ENCODE assay signal across 15 cellular contexts in the genomic region with DNA sequence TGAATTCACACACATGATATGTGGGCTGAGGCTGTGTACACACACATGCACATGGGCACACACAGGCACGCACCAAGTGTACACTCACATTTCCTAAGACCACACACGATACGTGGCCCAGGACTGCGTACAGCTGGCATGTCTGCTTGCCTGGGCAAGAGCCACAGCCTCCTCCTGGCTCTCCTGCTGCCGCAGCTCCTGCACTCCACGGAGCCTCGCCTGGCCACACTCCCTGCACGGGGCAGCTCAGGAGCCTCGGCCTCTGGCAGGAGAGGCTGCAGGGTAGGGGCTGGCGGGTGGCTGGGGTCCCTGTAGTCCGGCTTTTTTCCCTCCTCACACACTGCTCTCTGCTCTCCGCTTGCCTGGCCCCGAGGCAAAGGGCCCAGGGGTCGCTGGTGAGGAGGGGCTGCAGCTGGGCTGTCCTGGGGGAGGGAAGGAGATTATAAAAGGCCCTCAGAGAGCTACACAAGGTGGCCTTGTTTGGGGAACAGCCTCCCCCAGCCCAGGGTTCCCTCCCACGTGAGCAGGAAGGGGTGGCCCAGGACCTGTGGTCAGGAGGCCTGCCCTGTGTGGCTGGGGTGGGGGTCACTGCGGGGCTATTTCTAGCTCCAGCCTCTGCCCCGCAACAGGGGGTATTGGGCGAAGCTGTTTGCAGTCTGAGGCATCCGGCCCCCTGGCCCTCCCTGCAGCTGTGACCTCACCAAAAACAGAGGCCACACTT.
A peak's percentile ranks its signal among the peaks of the same experiment; 100 is the strongest.
DNase-seq lines count a peak whose midpoint lies in the region; ATAC-seq, FAIRE-seq and TF ChIP-seq lines count a peak whose summit lies in the region.
"Had no signal": no experiment of that assay in that cellular context is flagged by ENCODE, and none has a peak within 500 bp of the region (broad histone marks: within the 10 kb centered on the region; RNA-seq: fewer than 3 reads in every experiment).

No MANE protein-coding gene starts in this region.

- H2AFZ ChIP-seq in hepatocyte: no peak overlapping the region

- no peaks in the 10 kb centered on the region for H3K9me3 Mint-ChIP-seq in CD4-positive, alpha-beta T cell

- no peak for FAIRE-seq in D721Med (lab: Jason Lieb, UNC)

- no peaks in the 10 kb centered on the region for H4K20me1 ChIP-seq in hepatocyte (ENCODE audit: insufficient read depth, poor library complexity, severe bottlenecking)

- no peak for TF ChIP-seq CTCF in spleen (IDR thresholded peaks at IDR 0.05 in 8 of 11, conservative IDR thresholded peaks at IDR 0.05 in 3 of 11)
- TF ChIP-seq CTCF in CD4-positive, alpha-beta T cell (IDR thresholded peaks at IDR 0.05): no peak
- TF ChIP-seq CTCF in D721Med (IDR thresholded peaks at IDR 0.05; ENCODE audit: insufficient read depth, missing control alignments): no peak
- TF ChIP-seq CTCF in hepatocyte (IDR thresholded peaks at IDR 0.05; ENCODE audit: poor library complexity): no peak

- peaks cover 13% of the 10 kb centered on the region for H3K4me1 Mint-ChIP-seq in CD4-positive, alpha-beta T cell (ENCODE audit: low read depth)

- no peaks in the 10 kb centered on the region for H3K4me1 ChIP-seq in spleen
- no peaks in the 10 kb centered on the region for H3K4me1 ChIP-seq in hepatocyte (ENCODE audit: insufficient read depth)

- no peak overlapping the region for H3K4me3 Mint-ChIP-seq in CD4-positive, alpha-beta T cell
- H3K4me3 Mint-ChIP-seq: CD8-positive, alpha-beta memory T cell; central memory CD8-positive, alpha-beta T cell; naive B cell had no signal

- DNase-seq in MV-4-11 (lab: John Stamatoyannopoulos, UW): peak; percentile 38
- DNase-seq in anterior cingulate cortex (lab: John Stamatoyannopoulos, UW): peak in 53 of 58 donors; percentile 49 to 93 (median 79)
- DNase-seq in inferior parietal cortex (ENCODE audit: extremely low spot score): peak; percentile 63
- DNase-seq in spleen: peak; percentile 65
- no peak for DNase-seq in CD4-positive, alpha-beta T cell
- DNase-seq in D721Med (ENCODE audit: insufficient read length, low spot score): no peak
- no peak for DNase-seq in hepatocyte (ENCODE audit: low spot score)
- DNase-seq: CD8-positive, alpha-beta memory T cell; MG63; naive B cell; T-helper 1 cell had no signal

- no peaks in the 10 kb centered on the region for H3K9me2 ChIP-seq in hepatocyte (replicated peaks; ENCODE audit: insufficient read depth)

- WGBS in spleen, 5 donors: 39 to 64% (median 53%) methylated on average over 18 to 19 of the region's 19 CpGs
- WGBS in hepatocyte (ENCODE audit: low lambda C conversion rate, missing lambda C conversion rate): 44% methylated on average over 18 of the region's 19 CpGs

- POLR2A ChIA-PET in CD4-positive, alpha-beta T cell (lab: Charles Lee): no interaction called here

- H3K36me3 Mint-ChIP-seq in CD4-positive, alpha-beta T cell (ENCODE audit: low read depth): peaks cover 8% of the 10 kb centered on the region
- H3K36me3 Mint-ChIP-seq: CD8-positive, alpha-beta memory T cell; naive B cell had no signal

- CTCF ChIA-PET in CD4-positive, alpha-beta T cell (lab: Charles Lee): no interaction called here

- TF ChIP-seq POLR2A in spleen (IDR thresholded peaks at IDR 0.05): no peak

- H3K4me2 ChIP-seq in hepatocyte: no peak overlapping the region

- H3K27ac Mint-ChIP-seq in CD4-positive, alpha-beta T cell: no peak overlapping the region
- H3K27ac Mint-ChIP-seq: CD8-positive, alpha-beta memory T cell; naive B cell had no signal

- no peak for ATAC-seq in CD4-positive, alpha-beta T cell (ENCODE audit: poor library complexity)
- ATAC-seq in GM21737 (IDR thresholded peaks at IDR 0.05; ENCODE audit: unreplicated experiment): no peak

- H3K79me2 ChIP-seq in hepatocyte: no peaks in the 10 kb centered on the region

- H3K27me3 Mint-ChIP-seq in CD4-positive, alpha-beta T cell: peaks cover 20% of the 10 kb centered on the region

- H3K36me3 ChIP-seq in spleen (no peaks in the 10 kb centered on the region), hepatocyte (replicated peaks; ENCODE audit: insufficient read depth, low read depth) (no peaks in the 10 kb centered on the region)
- H3K36me3 ChIP-seq: MG63, tibial artery had no signal

- intact Hi-C loops in spleen (cut with DNase I; ENCODE audit: low total_unique reads): no loop called here
- intact Hi-C loops in CD4-positive, alpha-beta T cell (cut with DNase I, micrococcal nuclease): no loop called here

- H3K27ac ChIP-seq in spleen (no peak overlapping the region), hepatocyte (no peak overlapping the region)
- no peak overlapping the region for H3K27ac ChIP-seq in CD4-positive, alpha-beta T cell (ENCODE audit: low read depth, low read length)
- H3K27ac ChIP-seq: skin epidermis, tibial artery had no signal

- no peak overlapping the region for H3K4me3 ChIP-seq in spleen
- H3K4me3 ChIP-seq in hepatocyte: no peak overlapping the region
- H3K4me3 ChIP-seq: MG63, skin epidermis, tibial artery had no signal

- H3K27me3 ChIP-seq in spleen (replicated peaks in 1 of 7) (peaks cover 0 to 59% (median 12%) of the 10 kb centered on the region in 7 donors), hepatocyte (peaks cover 13% of the 10 kb centered on the region)
- peaks cover 5% of the 10 kb centered on the region for H3K27me3 ChIP-seq in CD4-positive, alpha-beta T cell (ENCODE audit: control insufficient read depth, insufficient read depth, low read length)

- H3K9me3 ChIP-seq in spleen: no peaks in the 10 kb centered on the region
- H3K9me3 ChIP-seq in CD4-positive, alpha-beta T cell (ENCODE audit: control insufficient read depth, low read length): peaks cover under 1% of the 10 kb centered on the region
- no peaks in the 10 kb centered on the region for H3K9me3 ChIP-seq in hepatocyte (ENCODE audit: low read depth)
- H3K9me3 ChIP-seq: MG63, tibial artery had no signal

Comparison
In these comparisons a context has a peak if more than half of its experiments do, and no peak if none do; other contexts are left out.
1. DNase-seq: peak in MV-4-11 (single experiment), anterior cingulate cortex (53 of 58), inferior parietal cortex (single experiment) and spleen (single experiment); none in CD4-positive, alpha-beta T cell (0 of 10), D721Med (single experiment) and hepatocyte (single experiment).